ENCODE assay signal across 11 cellular contexts in the genomic region with DNA sequence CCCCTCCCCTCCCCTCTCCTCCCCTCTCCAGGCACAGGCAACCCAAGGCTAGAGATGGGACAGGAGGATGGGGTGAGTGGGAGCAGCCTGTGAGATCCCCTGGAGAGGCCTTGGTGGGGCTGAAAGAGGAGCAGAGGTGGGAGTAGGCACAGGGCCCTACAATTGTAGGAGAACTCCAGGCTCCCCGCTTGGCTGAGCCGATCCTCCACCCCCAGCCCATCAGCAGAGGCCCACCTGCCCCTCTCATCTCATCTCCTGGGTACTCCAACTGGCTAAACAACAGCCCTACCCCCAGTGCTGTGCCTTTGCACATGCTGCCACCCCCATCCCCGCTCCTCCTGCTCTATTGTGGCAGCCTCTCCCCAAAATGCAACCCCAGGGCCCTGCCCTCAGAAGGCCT. TPM values are rescaled to one million over a fixed set of nuclear protein-coding genes. Genes with fewer than 3 reads are reported as not detected.
"Had no signal": no experiment of that assay in that cellular context is flagged by ENCODE, and none has a peak within 500 bp of the region (broad histone marks: within the 10 kb centered on the region; RNA-seq: fewer than 3 reads in every experiment).

No MANE protein-coding gene starts in this region.

- H3K27me3 ChIP-seq: cardiac muscle cell had no signal

- H3K27ac Mint-ChIP-seq: activated CD4-positive, alpha-beta memory T cell treated with anti-CD3 and anti-CD28 coated beads, Interleukin-2, amount 10 ng/mL, durations not matched to agents 7 days and 5 days; activated naive CD4-positive, alpha-beta T cell treated with anti-CD3 and anti-CD28 coated beads, Interleukin-2, amount 50 U/mL, for 24 hours had no signal

- H3K4me3 ChIP-seq: cardiac muscle cell, psoas muscle had no signal

- H3K36me3 Mint-ChIP-seq: activated naive CD4-positive, alpha-beta T cell treated with anti-CD3 and anti-CD28 coated beads, Interleukin-2, amount 50 U/mL, for 24 hours had no signal

- H3K36me3 ChIP-seq: cardiac muscle cell had no signal

- H3K9me3 ChIP-seq: psoas muscle had no signal

- ATAC-seq: activated T-cell treated with anti-CD3 and anti-CD28 coated beads, Interleukin-2, amount 50 U/mL, for 4 hours; esophagus mucosa; psoas muscle had no signal

- H3K4me3 Mint-ChIP-seq: activated CD4-positive, alpha-beta memory T cell treated with anti-CD3 and anti-CD28 coated beads, Interleukin-2, amount 10 ng/mL, durations not matched to agents 7 days and 5 days; activated naive CD4-positive, alpha-beta T cell treated with anti-CD3 and anti-CD28 coated beads, Interleukin-2, amount 50 U/mL, for 24 hours; activated T-cell treated with anti-CD3 and anti-CD28 coated beads, Interleukin-2, amount 50 U/mL, for 4 hours; nephron progenitor cell had no signal

- H3K27me3 Mint-ChIP-seq: activated naive CD4-positive, alpha-beta T cell treated with anti-CD3 and anti-CD28 coated beads, Interleukin-2, amount 50 U/mL, for 24 hours had no signal

- H3K27ac ChIP-seq: cardiac muscle cell, psoas muscle had no signal

- H3K4me1 ChIP-seq: psoas muscle had no signal

- DNase-seq: activated CD4-positive, alpha-beta memory T cell treated with anti-CD3 and anti-CD28 coated beads, Interleukin-2, amount 10 ng/mL, durations not matched to agents 7 days and 5 days; activated CD4-positive, alpha-beta T cell treated with anti-CD3 and anti-CD28 coated beads for 4 hours; activated effector memory CD4-positive, alpha-beta T cell treated with anti-CD3 and anti-CD28 coated beads, Interleukin-2, amount 50 U/mL, for 16 hours; activated T-cell treated with anti-CD3 and anti-CD28 coated beads, Interleukin-2, amount 50 U/mL, for 4 hours; kidney; nephron progenitor cell; psoas muscle; T-helper 2 cell had no signal

- H3K4me1 Mint-ChIP-seq: activated CD4-positive, alpha-beta memory T cell treated with anti-CD3 and anti-CD28 coated beads, Interleukin-2, amount 10 ng/mL, durations not matched to agents 7 days and 5 days; activated naive CD4-positive, alpha-beta T cell treated with anti-CD3 and anti-CD28 coated beads, Interleukin-2, amount 50 U/mL, for 24 hours had no signal

- H3K9me3 Mint-ChIP-seq: activated CD4-positive, alpha-beta memory T cell treated with anti-CD3 and anti-CD28 coated beads, Interleukin-2, amount 10 ng/mL, durations not matched to agents 7 days and 5 days; activated naive CD4-positive, alpha-beta T cell treated with anti-CD3 and anti-CD28 coated beads, Interleukin-2, amount 50 U/mL, for 24 hours; activated T-cell treated with anti-CD3 and anti-CD28 coated beads, Interleukin-2, amount 50 U/mL, for 4 hours; nephron progenitor cell had no signal

RNA-seq across cellular contexts. Expression of gene A4GALT, which starts 52.0 kb away (rescaled TPM):
- total RNA-seq: activated T-cell treated with anti-CD3 and anti-CD28 coated beads, Interleukin-2, amount 50 U/mL, for 4 hours had no signal
